11 cellular contexts compared by ENCODE assay signal in genomic region chr14:33932526-33933292, GRCh38. TPM values are rescaled to one million over a fixed set of nuclear protein-coding genes. Genes with fewer than 3 reads are reported as not detected.
DNase-seq lines count a peak whose midpoint lies in the region; ATAC-seq lines count a peak whose summit lies in the region.
"Had no signal": no experiment of that assay in that cellular context is flagged by ENCODE, and none has a peak within 500 bp of the region (broad histone marks: within the 10 kb centered on the region; RNA-seq: fewer than 3 reads in every experiment).

No MANE protein-coding gene starts in this region.

- H3K36me3 ChIP-seq in aorta (ENCODE audit: control insufficient read depth in 1 of 2, insufficient read depth in 2 of 2, low read length in 1 of 2), result no peaks in the 10 kb centered on the region

- H3K4me3 ChIP-seq in right cardiac atrium (ENCODE audit: low read length) (no peak overlapping the region), aorta (ENCODE audit: low read length in 2 of 2) (no peak overlapping the region)

- intact Hi-C loops in right cardiac atrium (cut with DNase I), result no loop called here
- intact Hi-C loops in aorta (cut with DNase I), result no loop called here

- DNase-seq in COR-L47 (lab: John Stamatoyannopoulos, UW) (peak; percentile 61), M059J (ENCODE audit: low read depth) (peak; percentile 81), T1000 (lab: John Stamatoyannopoulos, UW) (peak; percentile 5), right cardiac atrium (peak in 1 of 3 donors; percentile 38), aorta (no peak)
- no peak for DNase-seq in stimulated activated CD4-positive, alpha-beta T cell treated with anti-CD3 and anti-CD28 coated beads, Interleukin-12 subunit alpha, Interleukin-12 subunit beta, amount 100 ng/mL, for 4 hours
- DNase-seq: activated CD4-positive, CD25-positive, alpha-beta regulatory T cell treated with anti-CD3 and anti-CD28 coated beads, Interleukin-2, amount 50 U/mL, for 72 hours; activated naive CD8-positive, alpha-beta T cell treated with anti-CD3 and anti-CD28 coated beads, Interleukin-2, amount 50 U/mL, for 24 hours; activated T-cell treated with anti-CD3 and anti-CD28 coated beads, Interleukin-2, amount 50 U/mL, for 24 hours had no signal

- H3K9me3 ChIP-seq in right cardiac atrium (ENCODE audit: control insufficient read depth, low read length), result no peaks in the 10 kb centered on the region
- H3K9me3 ChIP-seq in aorta (ENCODE audit: control insufficient read depth, low read length), result no peaks in the 10 kb centered on the region

- H3K4me1 ChIP-seq in right cardiac atrium (ENCODE audit: control insufficient read depth, insufficient read depth, low read length), result peaks cover 17% of the 10 kb centered on the region
- no peaks in the 10 kb centered on the region for H3K4me1 ChIP-seq in aorta (ENCODE audit: control insufficient read depth in 1 of 2, insufficient read depth in 2 of 2, low read length in 2 of 2)

- H3K27me3 ChIP-seq in right cardiac atrium (ENCODE audit: control insufficient read depth, insufficient read depth), result no peaks in the 10 kb centered on the region
- no peaks in the 10 kb centered on the region for H3K27me3 ChIP-seq in aorta (ENCODE audit: control insufficient read depth in 1 of 2, insufficient read depth in 2 of 2, low read length in 1 of 2)

- peak; percentile 40 to 81 for ATAC-seq in right cardiac atrium
- ATAC-seq in GM19463 (IDR thresholded peaks at IDR 0.05; ENCODE audit: unreplicated experiment), result no peak
- no peak for ATAC-seq in GM21447 (IDR thresholded peaks at IDR 0.05; ENCODE audit: unreplicated experiment)
- no peak for ATAC-seq in aorta (ENCODE audit: low FRiP score)
- ATAC-seq: activated naive CD8-positive, alpha-beta T cell treated with anti-CD3 and anti-CD28 coated beads, Interleukin-2, amount 50 U/mL, for 24 hours had no signal

- H3K27ac ChIP-seq in right cardiac atrium (ENCODE audit: low read length) (peak overlapping the region; percentile 80), aorta (ENCODE audit: low read depth in 1 of 2, low read length in 2 of 2) (no peak overlapping the region)

- 59% methylated on average over 4 of the region's 4 CpGs for WGBS in right cardiac atrium
- WGBS in aorta, 2 donors, result 96 to 97% methylated on average over 4 of the region's 4 CpGs

RNA-seq across cellular contexts. Expression of gene EGLN3, which starts 18.2 kb away (rescaled TPM):
- 22.2 and 30.1 TPM in 2 replicates for total RNA-seq in M059J (2014; rRNA removed; shearing (Covaris generic))
- total RNA-seq in right cardiac atrium, result 10 to 100 TPM; 62.4 to 98.9 (median 84.7) TPM
- 85.6 TPM for polyA plus RNA-seq in right cardiac atrium
- 10 to 100 TPM; 23.9 to 46.7 TPM for total RNA-seq in aorta
- 10 to 100 TPM in 1 of 2 donors, under 1 TPM in 1; 0.33 to 15.7 TPM for polyA plus RNA-seq in aorta

Comparison
In these comparisons a context has a peak if more than half of its experiments do, and no peak if none do; other contexts are left out.
1. DNase-seq: peak in COR-L47 (single experiment), M059J (single experiment) and T1000 (single experiment); none in stimulated activated CD4-positive, alpha-beta T cell treated with anti-CD3 and anti-CD28 coated beads, Interleukin-12 subunit alpha, Interleukin-12 subunit beta, amount 100 ng/mL, for 4 hours (single experiment) and aorta (0 of 2).
2. ATAC-seq: peak in right cardiac atrium (2 of 2); none in GM19463 (single experiment), GM21447 (single experiment) and aorta (single experiment).